In genomic region chr1:247639381-247639981, GRCh38 we compare ENCODE assay signal across 8 cellular contexts. TPM values are rescaled to one million over a fixed set of nuclear protein-coding genes. Genes with fewer than 3 reads are reported as not detected.
A peak's percentile ranks its signal among the peaks of the same experiment; 100 is the strongest.
DNase-seq lines count a peak whose midpoint lies in the region; ATAC-seq and TF ChIP-seq lines count a peak whose summit lies in the region.

No MANE protein-coding gene starts in this region.

- peaks cover 10% of the 10 kb centered on the region for H3K4me1 ChIP-seq in GM23338 (ENCODE audit: insufficient read depth)

- H3F3A ChIP-seq in GM23338 (replicated peaks; ENCODE audit: low read depth) = 0 out of 2 replicates have a peak, but pooled peaks cover 4% of the 10 kb centered on the region

- H2AFZ ChIP-seq in GM23338 = peak overlapping the region; percentile 91; the same call in 1 of the 2 replicates

- H3K9me2 ChIP-seq in GM23338 (ENCODE audit: insufficient read depth) = 0 out of 2 replicates have a peak, but pooled peaks cover 20% of the 10 kb centered on the region

- H3K27me3 Mint-ChIP-seq in GM23338 (ENCODE audit: insufficient read depth, low read depth, poor library complexity) = peaks cover 13% of the 10 kb centered on the region

- H3K4me1 Mint-ChIP-seq in GM23338 = peaks cover 13% of the 10 kb centered on the region

- H3K4me3 Mint-ChIP-seq in GM23338 = no peak overlapping the region

- no peak overlapping the region for H3K27ac ChIP-seq in GM23338 (ENCODE audit: low read depth)

- H3K79me2 ChIP-seq in GM23338 (replicated peaks; ENCODE audit: insufficient read depth) = no peaks in the 10 kb centered on the region

- peak overlapping the region; percentile 54 for H3K4me3 ChIP-seq in GM23338

- H3K36me3 Mint-ChIP-seq in GM23338 (ENCODE audit: low read depth) = peaks cover 7% of the 10 kb centered on the region; the same call in 2 of the 3 replicates

- no peaks in the 10 kb centered on the region for H3K36me3 ChIP-seq in GM23338 (ENCODE audit: insufficient read depth)

- DNase-seq in GM23338 (ENCODE audit: low spot score) (peak; percentile 94), left cardiac atrium (peak; percentile 76), putamen (ENCODE audit: low spot score) (peak; percentile 9), NCI-H1417 (lab: John Stamatoyannopoulos, UW) (no peak)
- peak; percentile 23 for DNase-seq in activated T-cell treated with anti-CD3 and anti-CD28 coated beads, Interleukin-2, amount 50 U/mL, for 1 hour
- DNase-seq in central memory CD4-positive, alpha-beta T cell = no peak
- DNase-seq in activated effector memory CD4-positive, alpha-beta T cell treated with anti-CD3 and anti-CD28 coated beads, Interleukin-2, amount 50 U/mL, for 16 hours = no peak

- H3K9me3 Mint-ChIP-seq in GM23338 = peaks cover 29% of the 10 kb centered on the region

- H3K27me3 ChIP-seq in GM23338 (ENCODE audit: insufficient read depth) = peaks cover 26% of the 10 kb centered on the region

- no peaks in the 10 kb centered on the region for H4K20me1 ChIP-seq in GM23338 (replicated peaks; ENCODE audit: insufficient read depth)

- peak; percentile 98 for ATAC-seq in GM23338
- peak; percentile 71 to 89 for ATAC-seq in left cardiac atrium
- ATAC-seq in GM18868 (IDR thresholded peaks at IDR 0.05; ENCODE audit: unreplicated experiment) = no peak

- intact Hi-C loops in left cardiac atrium (cut with DNase I) = no loop called here

- TF ChIP-seq CTCF in GM23338 (conservative IDR thresholded peaks at IDR 0.05; ENCODE audit: low read depth in 2 of 2) = no peak

- H3K4me2 ChIP-seq in GM23338 = peak overlapping the region; percentile 80

- H3K27ac Mint-ChIP-seq in GM23338 = no peak overlapping the region

TF ChIP-seq in GM23338, 12 proteins besides CTCF, POLR2A, EP300 and RAD21:
- TF ChIP-seq POLR2AphosphoS5 (IDR thresholded peaks at IDR 0.05; ENCODE audit: low read depth) = peak; percentile 71
- no peak for TF ChIP-seq ZNF462 (CRISPR knock-in tag; IDR thresholded peaks at IDR 0.05)
- TF ChIP-seq NANOG (IDR thresholded peaks at IDR 0.05; ENCODE audit: borderline replicate concordance) = no peak

RNA-seq across cellular contexts. Expression of gene OR2G3, which starts 34.1 kb away (rescaled TPM):
- not detected in 2 replicates for total RNA-seq in GM23338 (2014; rRNA removed; shearing (Covaris generic))
- not detected in 2 replicates for polyA plus RNA-seq in GM23338 (2016; fragmentation: Nextera tagmentation; extraction: Ambion mirVana)
- total RNA-seq in left cardiac atrium = not detected

RNA-seq across cellular contexts. Expression of gene OR13G1, which starts 40.1 kb away (rescaled TPM):
- not detected in 2 replicates for total RNA-seq in GM23338 (2014; rRNA removed; shearing (Covaris generic))
- not detected in 2 replicates for polyA plus RNA-seq in GM23338 (2016; fragmentation: Nextera tagmentation; extraction: Ambion mirVana)
- total RNA-seq in left cardiac atrium = not detected

RNA-seq across cellular contexts. Expression of gene OR2G2, which starts 51.3 kb away (rescaled TPM):
- total RNA-seq in GM23338 (2014; rRNA removed; shearing (Covaris generic)) = not detected in 2 replicates
- not detected in 2 replicates for polyA plus RNA-seq in GM23338 (2016; fragmentation: Nextera tagmentation; extraction: Ambion mirVana)
- not detected for total RNA-seq in left cardiac atrium

Comparison
In these comparisons a context has a peak if more than half of its experiments do, and no peak if none do; other contexts are left out.
1. DNase-seq: peak in GM23338 (single experiment), activated T-cell treated with anti-CD3 and anti-CD28 coated beads, Interleukin-2, amount 50 U/mL, for 1 hour (single experiment), left cardiac atrium (single experiment) and putamen (single experiment); none in NCI-H1417 (0 of 3), central memory CD4-positive, alpha-beta T cell (single experiment) and activated effector memory CD4-positive, alpha-beta T cell treated with anti-CD3 and anti-CD28 coated beads, Interleukin-2, amount 50 U/mL, for 16 hours (single experiment).